ENCODE assay signal across 1 cellular context in the genomic region with DNA sequence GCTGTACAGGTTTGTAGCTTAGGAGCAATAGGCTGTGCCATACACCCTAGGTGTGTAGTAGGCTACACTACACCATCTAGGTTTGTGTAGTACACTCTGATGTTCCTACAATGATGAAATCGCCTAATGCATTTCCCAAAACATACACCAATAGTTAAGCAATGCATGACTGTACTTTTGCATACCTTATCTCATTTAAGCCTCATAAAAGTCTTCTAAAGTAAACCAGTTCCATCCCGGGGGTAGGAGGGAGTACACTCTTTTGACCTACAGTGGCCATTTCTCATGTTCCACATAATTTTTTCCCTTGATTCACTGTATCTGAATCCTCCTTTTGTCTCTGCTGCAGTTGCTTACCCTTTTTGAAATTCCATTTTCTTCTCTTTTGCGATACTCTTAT.
TF ChIP-seq lines count a peak whose summit lies in the region.

No MANE protein-coding gene starts in this region.

TF ChIP-seq in IMR-90, 13 proteins besides CTCF, POLR2A, EP300 and RAD21:
- TF ChIP-seq, protein P1, sequence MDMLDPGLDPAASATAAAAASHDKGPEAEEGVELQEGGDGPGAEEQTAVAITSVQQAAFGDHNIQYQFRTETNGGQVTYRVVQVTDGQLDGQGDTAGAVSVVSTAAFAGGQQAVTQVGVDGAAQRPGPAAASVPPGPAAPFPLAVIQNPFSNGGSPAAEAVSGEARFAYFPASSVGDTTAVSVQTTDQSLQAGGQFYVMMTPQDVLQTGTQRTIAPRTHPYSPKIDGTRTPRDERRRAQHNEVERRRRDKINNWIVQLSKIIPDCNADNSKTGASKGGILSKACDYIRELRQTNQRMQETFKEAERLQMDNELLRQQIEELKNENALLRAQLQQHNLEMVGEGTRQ (IDR thresholded peaks at IDR 0.05; ENCODE audit: low read depth, low read length), result no peak
- peak; percentile 30; the same call in 1 of the 2 replicates for TF ChIP-seq CEBPB (IDR thresholded peaks at IDR 0.05; ENCODE audit: low read depth, low read length)
